ENCODE assay signal across 8 cellular contexts in genomic region chr12:92141585-92142244, GRCh38. TPM values are rescaled to one million over a fixed set of nuclear protein-coding genes. Genes with fewer than 3 reads are reported as not detected.
DNase-seq lines count a peak whose midpoint lies in the region; ATAC-seq and TF ChIP-seq lines count a peak whose summit lies in the region.

No MANE protein-coding gene starts in this region.

- peaks cover 8% of the 10 kb centered on the region for H3K27me3 Mint-ChIP-seq in activated naive CD8-positive, alpha-beta T cell treated with anti-CD3 and anti-CD28 coated beads for 36 hours

- TF ChIP-seq EP300 in upper lobe of left lung (IDR thresholded peaks at IDR 0.05): no peak

- TF ChIP-seq POLR2A in upper lobe of left lung (IDR thresholded peaks at IDR 0.05): peak in 1 of 4 donors; percentile 21

- TF ChIP-seq RAD21 in liver (IDR thresholded peaks at IDR 0.05): no peak

- H3K27ac ChIP-seq in heart right ventricle: peak overlapping the region in 9 of 10 donors; percentile 10 to 99 (median 98)
- H3K27ac ChIP-seq in liver (ENCODE audit: low read depth in 1 of 2, low read length in 2 of 2): peak overlapping the region; percentile 50 to 59
- H3K27ac ChIP-seq in upper lobe of left lung: peak overlapping the region; percentile 98 to 100 (median 99)

- no peaks in the 10 kb centered on the region for H3K9me3 Mint-ChIP-seq in activated naive CD8-positive, alpha-beta T cell treated with anti-CD3 and anti-CD28 coated beads for 36 hours

- WGBS in heart right ventricle, 2 donors: 2 to 6% methylated on average over 5 of the region's 5 CpGs
- 11% methylated on average over 5 of the region's 5 CpGs for WGBS in liver
- 14 to 20% methylated on average over 5 of the region's 5 CpGs for whole genome bisulfite sequencing in upper lobe of left lung, 2 donors

- H3K9me3 ChIP-seq in heart right ventricle (no peaks in the 10 kb centered on the region), liver (ENCODE audit: control insufficient read depth in 4 of 4, low read length in 3 of 4) (no peaks in the 10 kb centered on the region), upper lobe of left lung (no peaks in the 10 kb centered on the region)

- no peak for TF ChIP-seq CTCF in heart right ventricle (IDR thresholded peaks at IDR 0.05)
- TF ChIP-seq CTCF in liver (IDR thresholded peaks at IDR 0.05; ENCODE audit: low read depth, low read length, missing input control): no peak
- TF ChIP-seq CTCF in upper lobe of left lung (IDR thresholded peaks at IDR 0.05): no peak
- no peak for TF ChIP-seq CTCF in GM20000 (IDR thresholded peaks at IDR 0.05; ENCODE audit: extremely low read depth, missing control alignments)

- intact Hi-C loops in heart right ventricle (cut with DNase I) (loop anchor here (2.0 to 10.0 kb wide), 18 partner anchors 103 to 759 kb away; no protein-coding TSS in a partner anchor), Right ventricle myocardium inferior (cut with DNase I) (loop anchor here (5.0 kb wide), 2 partner anchors 104 to 159 kb away; no protein-coding TSS in a partner anchor)

- peaks cover 25% of the 10 kb centered on the region for H3K4me1 Mint-ChIP-seq in activated naive CD8-positive, alpha-beta T cell treated with anti-CD3 and anti-CD28 coated beads for 36 hours

- peak overlapping the region; percentile 99 for H3K4me3 Mint-ChIP-seq in activated naive CD8-positive, alpha-beta T cell treated with anti-CD3 and anti-CD28 coated beads for 36 hours

- H3K4me3 ChIP-seq in heart right ventricle (peak overlapping the region; percentile 83 to 98 (median 90)), liver (ENCODE audit: low read depth in 1 of 3, low read length in 3 of 3) (peak overlapping the region; percentile 89 to 96 (median 94)), upper lobe of left lung (peak overlapping the region; percentile 44 to 87 (median 78))

- peak overlapping the region; percentile 96 for H3K27ac Mint-ChIP-seq in activated naive CD8-positive, alpha-beta T cell treated with anti-CD3 and anti-CD28 coated beads for 36 hours

- H3K36me3 ChIP-seq in heart right ventricle: peaks cover 0 to 58% (median 5%) of the 10 kb centered on the region in 9 donors
- peaks cover 0 to 19% (median 0%) of the 10 kb centered on the region in 4 donors for H3K36me3 ChIP-seq in liver (ENCODE audit: control insufficient read depth in 4 of 4, insufficient read depth in 3 of 4, low read depth in 1 of 4, low read length in 3 of 4)
- peaks cover 0 to 31% (median 2%) of the 10 kb centered on the region in 4 donors for H3K36me3 ChIP-seq in upper lobe of left lung

- peaks cover 82% of the 10 kb centered on the region for H3K36me3 Mint-ChIP-seq in activated naive CD8-positive, alpha-beta T cell treated with anti-CD3 and anti-CD28 coated beads for 36 hours

- ATAC-seq in heart right ventricle (no peak), Right ventricle myocardium inferior (no peak), upper lobe of left lung (ENCODE audit: low FRiP score in 2 of 2) (no peak)

- peak overlapping the region; percentile 96 for H3K9ac ChIP-seq in liver (ENCODE audit: low read depth in 1 of 2, low read length in 2 of 2)

- DNase-seq in heart right ventricle (no peak), Right ventricle myocardium inferior (ENCODE audit: missing footprints) (no peak), upper lobe of left lung (no peak), RKO (ENCODE audit: low spot score) (no peak), NCI-H2081 (lab: John Stamatoyannopoulos, UW) (no peak), GM20000 (ENCODE audit: low spot score) (no peak)
- DNase-seq in activated naive CD8-positive, alpha-beta T cell treated with anti-CD3 and anti-CD28 coated beads for 36 hours: no peak

- H3K4me1 ChIP-seq in heart right ventricle (peaks cover 5 to 60% (median 40%) of the 10 kb centered on the region in 9 donors), liver (ENCODE audit: control insufficient read depth in 4 of 4, insufficient read depth in 4 of 4, low read length in 3 of 4) (peaks cover 5 to 59% (median 18%) of the 10 kb centered on the region in 4 donors), upper lobe of left lung (peaks cover 10 to 19% (median 12%) of the 10 kb centered on the region in 4 donors)

- H3K27me3 ChIP-seq in heart right ventricle (no peaks in the 10 kb centered on the region), liver (ENCODE audit: control insufficient read depth in 4 of 4, insufficient read depth in 4 of 4, low read length in 3 of 4) (no peaks in the 10 kb centered on the region), upper lobe of left lung (no peaks in the 10 kb centered on the region)

TF ChIP-seq in liver, 16 proteins besides CTCF, POLR2A, EP300 and RAD21:
- peak; percentile 58 for TF ChIP-seq YY1 (IDR thresholded peaks at IDR 0.05)
- TF ChIP-seq, protein P1, sequence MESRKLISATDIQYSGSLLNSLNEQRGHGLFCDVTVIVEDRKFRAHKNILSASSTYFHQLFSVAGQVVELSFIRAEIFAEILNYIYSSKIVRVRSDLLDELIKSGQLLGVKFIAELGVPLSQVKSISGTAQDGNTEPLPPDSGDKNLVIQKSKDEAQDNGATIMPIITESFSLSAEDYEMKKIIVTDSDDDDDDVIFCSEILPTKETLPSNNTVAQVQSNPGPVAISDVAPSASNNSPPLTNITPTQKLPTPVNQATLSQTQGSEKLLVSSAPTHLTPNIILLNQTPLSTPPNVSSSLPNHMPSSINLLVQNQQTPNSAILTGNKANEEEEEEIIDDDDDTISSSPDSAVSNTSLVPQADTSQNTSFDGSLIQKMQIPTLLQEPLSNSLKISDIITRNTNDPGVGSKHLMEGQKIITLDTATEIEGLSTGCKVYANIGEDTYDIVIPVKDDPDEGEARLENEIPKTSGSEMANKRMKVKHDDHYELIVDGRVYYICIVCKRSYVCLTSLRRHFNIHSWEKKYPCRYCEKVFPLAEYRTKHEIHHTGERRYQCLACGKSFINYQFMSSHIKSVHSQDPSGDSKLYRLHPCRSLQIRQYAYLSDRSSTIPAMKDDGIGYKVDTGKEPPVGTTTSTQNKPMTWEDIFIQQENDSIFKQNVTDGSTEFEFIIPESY (IDR thresholded peaks at IDR 0.05): no peak
- peak; percentile 15 for TF ChIP-seq NR2F2 (IDR thresholded peaks at IDR 0.05)

RNA-seq across cellular contexts. Expression of gene BTG1, which starts 3.9 kb away (rescaled TPM):
- total RNA-seq in heart right ventricle: 100 to 1,000 TPM in 2 of 10 donors, 10 to 100 TPM in 8; 54.4 to 127 (median 71.3) TPM
- 10 to 100 TPM; 20.0 to 33.4 TPM for polyA plus RNA-seq in heart right ventricle
- 66.9 TPM for total RNA-seq in Right ventricle myocardium inferior
- 100 to 1,000 TPM; 147 to 153 TPM for total RNA-seq in activated naive CD8-positive, alpha-beta T cell treated with anti-CD3 and anti-CD28 coated beads for 36 hours
- 10 to 100 TPM; 16.4 to 41.4 TPM for total RNA-seq in liver
- 100 to 1,000 TPM in 1 of 2 donors, 10 to 100 TPM in 1; 13.7 to 107 TPM for polyA plus RNA-seq in liver
- 100 to 1,000 TPM in 3 of 6 donors, 10 to 100 TPM in 3; 31.4 to 177 (median 87.0) TPM for total RNA-seq in upper lobe of left lung
